In genomic region chr5:173848986-173849596, GRCh38 we compare ENCODE assay signal across 2 cellular contexts.
TF ChIP-seq lines count a peak whose summit lies in the region.

No MANE protein-coding gene starts in this region.

TF ChIP-seq in HepG2, 621 proteins besides CTCF, POLR2A, EP300 and RAD21:
- TF ChIP-seq ZNF704 (CRISPR knock-in tag; IDR thresholded peaks at IDR 0.05; ENCODE audit: borderline replicate concordance) (no peak), MED1 (CRISPR knock-in tag; IDR thresholded peaks at IDR 0.05) (no peak), ZNF331 (CRISPR knock-in tag; IDR thresholded peaks at IDR 0.05) (peak; percentile 100), ZNF280B (CRISPR knock-in tag; IDR thresholded peaks at IDR 0.05; ENCODE audit: borderline replicate concordance) (no peak)

TF ChIP-seq in endothelial cell of umbilical vein, 7 proteins besides CTCF, POLR2A, EP300 and RAD21:
- no peak for TF ChIP-seq MYC (IDR thresholded peaks at IDR 0.05; ENCODE audit: low read depth, low read length)
- peak; percentile 7 for TF ChIP-seq FOS (IDR thresholded peaks at IDR 0.05; ENCODE audit: borderline replicate concordance, insufficient read depth, low read length)
